12 cellular contexts compared by ENCODE assay signal in genomic region chr1:190084552-190084951, GRCh38.
A peak's percentile ranks its signal among the peaks of the same experiment; 100 is the strongest.
DNase-seq lines count a peak whose midpoint lies in the region; TF ChIP-seq lines count a peak whose summit lies in the region.
"Had no signal": no experiment of that assay in that cellular context is flagged by ENCODE, and none has a peak within 500 bp of the region (broad histone marks: within the 10 kb centered on the region; RNA-seq: fewer than 3 reads in every experiment).

No MANE protein-coding gene starts in this region.

- H3K4ac ChIP-seq in trophoblast cell (ENCODE audit: low read depth, low read length), result no peak overlapping the region

- no peak overlapping the region for H2BK120ac ChIP-seq in trophoblast cell (ENCODE audit: insufficient read depth, low read length, poor library complexity)

- no peak overlapping the region for H4K12ac ChIP-seq in trophoblast cell (ENCODE audit: low read depth, low read length)

- no peaks in the 10 kb centered on the region for H3K79me1 ChIP-seq in trophoblast cell (ENCODE audit: low read length)

- H4K91ac ChIP-seq in trophoblast cell (ENCODE audit: low read depth, low read length), result no peak overlapping the region

- WGBS in trophoblast cell (ENCODE audit: extremely low coverage, insufficient coverage, insufficient read length), result no CpG with 5 or more reads among the region's 8 CpGs

- H3K36me3 ChIP-seq in WERI-Rb-1, result no peaks in the 10 kb centered on the region
- H3K36me3 ChIP-seq in trophoblast cell (ENCODE audit: control insufficient read depth in 1 of 2, insufficient read depth in 2 of 2, low read length in 2 of 2), result no peaks in the 10 kb centered on the region

- H4K8ac ChIP-seq in trophoblast cell (ENCODE audit: low read depth, low read length), result no peak overlapping the region

- no peak overlapping the region for H3K27ac ChIP-seq in WERI-Rb-1
- no peak overlapping the region for H3K27ac ChIP-seq in trophoblast cell (ENCODE audit: low read depth, low read length)

- H3K4me1 ChIP-seq in trophoblast cell (ENCODE audit: control insufficient read depth in 1 of 2, insufficient read depth in 2 of 2, low read length in 2 of 2), result no peaks in the 10 kb centered on the region

- no peak overlapping the region for H3K14ac ChIP-seq in trophoblast cell (ENCODE audit: low read length)

- H3K18ac ChIP-seq in trophoblast cell (ENCODE audit: low read length), result no peak overlapping the region

- no peak overlapping the region for H2AK5ac ChIP-seq in trophoblast cell (ENCODE audit: low read length)

- H3K9me3 ChIP-seq in WERI-Rb-1 (ENCODE audit: severe bottlenecking) (no peaks in the 10 kb centered on the region), trophoblast cell (ENCODE audit: insufficient read depth, low read depth, low read length) (no peaks in the 10 kb centered on the region)

- H3K27me3 ChIP-seq in WERI-Rb-1 (ENCODE audit: insufficient read depth, low read depth, severe bottlenecking) (no peaks in the 10 kb centered on the region), trophoblast cell (ENCODE audit: insufficient read depth, low read length) (no peaks in the 10 kb centered on the region)

- 0 out of 2 replicates have a peak, but pooled peaks have one; percentile 5 for TF ChIP-seq CTCF in WERI-Rb-1 (IDR thresholded peaks at IDR 0.05; ENCODE audit: low read depth, low read length)
- no peak for TF ChIP-seq CTCF in GM20000 (IDR thresholded peaks at IDR 0.05; ENCODE audit: extremely low read depth, missing control alignments)

- no peak overlapping the region for H3K23ac ChIP-seq in trophoblast cell (ENCODE audit: low read length)

- H2BK5ac ChIP-seq in trophoblast cell (ENCODE audit: low read depth, low read length, poor library complexity), result no peak overlapping the region

- DNase-seq in NCI-H748 (lab: John Stamatoyannopoulos, UW; ENCODE audit: unreplicated experiment) (peak; percentile 1), NCI-H748 treated with DMSO at 0.1 percent for 48 hours (lab: John Stamatoyannopoulos, UW) (no peak), HT-29 (ENCODE audit: low spot score) (peak; percentile 12), WERI-Rb-1 (no peak), trophoblast cell (peak; percentile 7 to 9), GM20000 (ENCODE audit: low spot score) (no peak), glomerular visceral epithelial cell (ENCODE audit: extremely low spot score) (no peak), LoVo (ENCODE audit: low spot score) (no peak)
- DNase-seq: left colon; NCI-H2171; nucleus accumbens; stimulated activated CD4-positive, alpha-beta T cell treated with anti-CD3 and anti-CD28 coated beads, Interleukin-1b, Interleukin-23, amount 100 ng/mL, for 48 hours had no signal

- H2BK12ac ChIP-seq in trophoblast cell (ENCODE audit: low read length), result no peak overlapping the region

- no peak overlapping the region for H3K4me2 ChIP-seq in trophoblast cell (ENCODE audit: low read length)

- no peak overlapping the region for H3K4me3 ChIP-seq in WERI-Rb-1 (ENCODE audit: low read depth, low read length)
- H3K4me3 ChIP-seq in trophoblast cell (ENCODE audit: low read depth, low read length), result peak overlapping the region; percentile 58

- H3K9ac ChIP-seq in trophoblast cell (ENCODE audit: low read length), result no peak overlapping the region

- H3K79me2 ChIP-seq in trophoblast cell (ENCODE audit: control insufficient read depth, insufficient read depth, low read length, poor library complexity), result no peaks in the 10 kb centered on the region

- H2AFZ ChIP-seq in trophoblast cell (ENCODE audit: insufficient read depth, low read length, poor library complexity), result no peak overlapping the region

Comparison
In these comparisons a context has a peak if more than half of its experiments do, and no peak if none do; other contexts are left out.
1. DNase-seq: peak in NCI-H748 (single experiment), HT-29 (single experiment) and trophoblast cell (2 of 2); none in NCI-H748 treated with DMSO at 0.1 percent for 48 hours (single experiment), WERI-Rb-1 (single experiment), GM20000 (single experiment), glomerular visceral epithelial cell (single experiment) and LoVo (single experiment).